Comparison of ENCODE assay signal across 1 cellular context in the genomic region with DNA sequence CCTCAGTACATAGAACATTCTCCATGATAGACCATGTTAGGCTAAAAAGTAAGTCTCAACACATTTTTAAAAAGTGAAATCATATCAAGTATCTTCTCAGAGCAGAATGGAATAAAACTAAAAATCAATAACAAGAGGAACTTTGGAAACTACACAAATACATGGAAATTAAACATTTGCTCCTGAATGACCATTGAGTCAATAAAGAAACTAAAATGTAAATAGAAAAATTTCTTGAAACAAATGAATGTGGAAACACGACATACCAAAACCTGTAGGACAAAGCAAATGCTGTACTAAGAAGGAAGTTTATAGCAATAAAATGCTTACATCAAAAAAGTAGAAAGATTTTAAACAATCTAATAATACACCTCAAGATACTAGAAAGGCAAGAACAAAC.
A peak's percentile ranks its signal among the peaks of the same experiment; 100 is the strongest.
TF ChIP-seq lines count a peak whose summit lies in the region.

No MANE protein-coding gene starts in this region.

TF ChIP-seq in HepG2, 621 proteins besides CTCF, POLR2A, EP300 and RAD21 (continued from another document and continues in another):
- TF ChIP-seq PBX2 (CRISPR knock-in tag; IDR thresholded peaks at IDR 0.05) (no peak), NKX3-1 (CRISPR knock-in tag; IDR thresholded peaks at IDR 0.05) (no peak), ZNF383 (CRISPR knock-in tag; IDR thresholded peaks at IDR 0.05; ENCODE audit: borderline replicate concordance) (no peak), ONECUT2 (CRISPR knock-in tag; IDR thresholded peaks at IDR 0.05) (peak; percentile 80), NR2C2 (CRISPR knock-in tag; IDR thresholded peaks at IDR 0.05; ENCODE audit: borderline replicate concordance) (no peak), CREM (IDR thresholded peaks at IDR 0.05) (peak; percentile 54; the same call in 1 of the 2 replicates), CREM (CRISPR knock-in tag; IDR thresholded peaks at IDR 0.05) (no peak), ZNF782 (CRISPR knock-in tag; IDR thresholded peaks at IDR 0.05; ENCODE audit: borderline replicate concordance) (no peak), NBN (conservative IDR thresholded peaks at IDR 0.05) (no peak), ARID5B (CRISPR knock-in tag; IDR thresholded peaks at IDR 0.05) (peak; percentile 40; the same call in 1 of the 2 replicates), PRDM10 (CRISPR knock-in tag; IDR thresholded peaks at IDR 0.05; ENCODE audit: low read depth) (no peak), ZFP36 (IDR thresholded peaks at IDR 0.05; ENCODE audit: borderline replicate concordance, low read depth, low read length, partially characterized antibody) (no peak), POGZ (CRISPR knock-in tag; IDR thresholded peaks at IDR 0.05) (no peak), ELF3 (CRISPR knock-in tag; IDR thresholded peaks at IDR 0.05) (peak; percentile 51; the same call in 1 of the 2 replicates), ZBTB39 (CRISPR knock-in tag; IDR thresholded peaks at IDR 0.05) (no peak), MTA3 (CRISPR knock-in tag; IDR thresholded peaks at IDR 0.05) (no peak), TERF1 (CRISPR knock-in tag; IDR thresholded peaks at IDR 0.05) (no peak), ATAD3A (CRISPR knock-in tag; IDR thresholded peaks at IDR 0.05) (no peak), GATAD2A (CRISPR knock-in tag; IDR thresholded peaks at IDR 0.05) (0 out of 2 replicates have a peak, but pooled peaks have one; percentile 45), ZNF207 (IDR thresholded peaks at IDR 0.05; ENCODE audit: borderline replicate concordance) (no peak), TBP (CRISPR knock-in tag; IDR thresholded peaks at IDR 0.05) (no peak), HOXA5 (CRISPR knock-in tag; IDR thresholded peaks at IDR 0.05) (no peak), PAX8 (CRISPR knock-in tag; IDR thresholded peaks at IDR 0.05; ENCODE audit: borderline replicate concordance) (no peak)
- TF ChIP-seq, protein P1, sequence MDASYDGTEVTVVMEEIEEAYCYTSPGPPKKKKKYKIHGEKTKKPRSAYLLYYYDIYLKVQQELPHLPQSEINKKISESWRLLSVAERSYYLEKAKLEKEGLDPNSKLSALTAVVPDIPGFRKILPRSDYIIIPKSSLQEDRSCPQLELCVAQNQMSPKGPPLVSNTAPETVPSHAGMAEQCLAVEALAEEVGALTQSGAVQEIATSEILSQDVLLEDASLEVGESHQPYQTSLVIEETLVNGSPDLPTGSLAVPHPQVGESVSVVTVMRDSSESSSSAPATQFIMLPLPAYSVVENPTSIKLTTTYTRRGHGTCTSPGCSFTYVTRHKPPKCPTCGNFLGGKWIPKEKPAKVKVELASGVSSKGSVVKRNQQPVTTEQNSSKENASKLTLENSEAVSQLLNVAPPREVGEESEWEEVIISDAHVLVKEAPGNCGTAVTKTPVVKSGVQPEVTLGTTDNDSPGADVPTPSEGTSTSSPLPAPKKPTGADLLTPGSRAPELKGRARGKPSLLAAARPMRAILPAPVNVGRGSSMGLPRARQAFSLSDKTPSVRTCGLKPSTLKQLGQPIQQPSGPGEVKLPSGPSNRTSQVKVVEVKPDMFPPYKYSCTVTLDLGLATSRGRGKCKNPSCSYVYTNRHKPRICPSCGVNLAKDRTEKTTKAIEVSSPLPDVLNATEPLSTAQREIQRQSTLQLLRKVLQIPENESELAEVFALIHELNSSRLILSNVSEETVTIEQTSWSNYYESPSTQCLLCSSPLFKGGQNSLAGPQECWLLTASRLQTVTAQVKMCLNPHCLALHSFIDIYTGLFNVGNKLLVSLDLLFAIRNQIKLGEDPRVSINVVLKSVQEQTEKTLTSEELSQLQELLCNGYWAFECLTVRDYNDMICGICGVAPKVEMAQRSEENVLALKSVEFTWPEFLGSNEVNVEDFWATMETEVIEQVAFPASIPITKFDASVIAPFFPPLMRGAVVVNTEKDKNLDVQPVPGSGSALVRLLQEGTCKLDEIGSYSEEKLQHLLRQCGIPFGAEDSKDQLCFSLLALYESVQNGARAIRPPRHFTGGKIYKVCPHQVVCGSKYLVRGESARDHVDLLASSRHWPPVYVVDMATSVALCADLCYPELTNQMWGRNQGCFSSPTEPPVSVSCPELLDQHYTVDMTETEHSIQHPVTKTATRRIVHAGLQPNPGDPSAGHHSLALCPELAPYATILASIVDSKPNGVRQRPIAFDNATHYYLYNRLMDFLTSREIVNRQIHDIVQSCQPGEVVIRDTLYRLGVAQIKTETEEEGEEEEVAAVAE (CRISPR knock-in tag; IDR thresholded peaks at IDR 0.05; ENCODE audit: borderline replicate concordance) = no peak
- TF ChIP-seq, protein P2, sequence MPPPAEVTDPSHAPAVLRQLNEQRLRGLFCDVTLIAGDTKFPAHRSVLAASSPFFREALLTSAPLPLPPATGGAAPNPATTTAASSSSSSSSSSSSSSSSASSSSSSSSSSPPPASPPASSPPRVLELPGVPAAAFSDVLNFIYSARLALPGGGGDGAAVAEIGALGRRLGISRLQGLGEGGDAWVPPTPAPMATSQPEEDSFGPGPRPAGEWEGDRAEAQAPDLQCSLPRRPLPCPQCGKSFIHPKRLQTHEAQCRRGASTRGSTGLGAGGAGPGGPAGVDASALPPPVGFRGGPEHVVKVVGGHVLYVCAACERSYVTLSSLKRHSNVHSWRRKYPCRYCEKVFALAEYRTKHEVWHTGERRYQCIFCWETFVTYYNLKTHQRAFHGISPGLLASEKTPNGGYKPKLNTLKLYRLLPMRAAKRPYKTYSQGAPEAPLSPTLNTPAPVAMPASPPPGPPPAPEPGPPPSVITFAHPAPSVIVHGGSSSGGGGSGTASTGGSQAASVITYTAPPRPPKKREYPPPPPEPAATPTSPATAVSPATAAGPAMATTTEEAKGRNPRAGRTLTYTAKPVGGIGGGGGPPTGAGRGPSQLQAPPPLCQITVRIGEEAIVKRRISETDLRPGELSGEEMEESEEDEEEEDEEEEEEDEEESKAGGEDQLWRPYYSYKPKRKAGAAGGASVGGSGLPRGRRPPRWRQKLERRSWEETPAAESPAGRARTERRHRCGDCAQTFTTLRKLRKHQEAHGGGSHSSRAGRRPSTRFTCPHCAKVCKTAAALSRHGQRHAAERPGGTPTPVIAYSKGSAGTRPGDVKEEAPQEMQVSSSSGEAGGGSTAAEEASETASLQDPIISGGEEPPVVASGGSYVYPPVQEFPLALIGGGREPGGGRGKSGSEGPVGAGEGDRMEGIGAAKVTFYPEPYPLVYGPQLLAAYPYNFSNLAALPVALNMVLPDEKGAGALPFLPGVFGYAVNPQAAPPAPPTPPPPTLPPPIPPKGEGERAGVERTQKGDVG (CRISPR knock-in tag; IDR thresholded peaks at IDR 0.05; ENCODE audit: borderline replicate concordance) = no peak
- TF ChIP-seq, protein P3, sequence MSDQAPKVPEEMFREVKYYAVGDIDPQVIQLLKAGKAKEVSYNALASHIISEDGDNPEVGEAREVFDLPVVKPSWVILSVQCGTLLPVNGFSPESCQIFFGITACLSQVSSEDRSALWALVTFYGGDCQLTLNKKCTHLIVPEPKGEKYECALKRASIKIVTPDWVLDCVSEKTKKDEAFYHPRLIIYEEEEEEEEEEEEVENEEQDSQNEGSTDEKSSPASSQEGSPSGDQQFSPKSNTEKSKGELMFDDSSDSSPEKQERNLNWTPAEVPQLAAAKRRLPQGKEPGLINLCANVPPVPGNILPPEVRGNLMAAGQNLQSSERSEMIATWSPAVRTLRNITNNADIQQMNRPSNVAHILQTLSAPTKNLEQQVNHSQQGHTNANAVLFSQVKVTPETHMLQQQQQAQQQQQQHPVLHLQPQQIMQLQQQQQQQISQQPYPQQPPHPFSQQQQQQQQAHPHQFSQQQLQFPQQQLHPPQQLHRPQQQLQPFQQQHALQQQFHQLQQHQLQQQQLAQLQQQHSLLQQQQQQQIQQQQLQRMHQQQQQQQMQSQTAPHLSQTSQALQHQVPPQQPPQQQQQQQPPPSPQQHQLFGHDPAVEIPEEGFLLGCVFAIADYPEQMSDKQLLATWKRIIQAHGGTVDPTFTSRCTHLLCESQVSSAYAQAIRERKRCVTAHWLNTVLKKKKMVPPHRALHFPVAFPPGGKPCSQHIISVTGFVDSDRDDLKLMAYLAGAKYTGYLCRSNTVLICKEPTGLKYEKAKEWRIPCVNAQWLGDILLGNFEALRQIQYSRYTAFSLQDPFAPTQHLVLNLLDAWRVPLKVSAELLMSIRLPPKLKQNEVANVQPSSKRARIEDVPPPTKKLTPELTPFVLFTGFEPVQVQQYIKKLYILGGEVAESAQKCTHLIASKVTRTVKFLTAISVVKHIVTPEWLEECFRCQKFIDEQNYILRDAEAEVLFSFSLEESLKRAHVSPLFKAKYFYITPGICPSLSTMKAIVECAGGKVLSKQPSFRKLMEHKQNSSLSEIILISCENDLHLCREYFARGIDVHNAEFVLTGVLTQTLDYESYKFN (CRISPR knock-in tag; conservative IDR thresholded peaks at IDR 0.05) = peak; percentile 64
